In the genomic region with DNA sequence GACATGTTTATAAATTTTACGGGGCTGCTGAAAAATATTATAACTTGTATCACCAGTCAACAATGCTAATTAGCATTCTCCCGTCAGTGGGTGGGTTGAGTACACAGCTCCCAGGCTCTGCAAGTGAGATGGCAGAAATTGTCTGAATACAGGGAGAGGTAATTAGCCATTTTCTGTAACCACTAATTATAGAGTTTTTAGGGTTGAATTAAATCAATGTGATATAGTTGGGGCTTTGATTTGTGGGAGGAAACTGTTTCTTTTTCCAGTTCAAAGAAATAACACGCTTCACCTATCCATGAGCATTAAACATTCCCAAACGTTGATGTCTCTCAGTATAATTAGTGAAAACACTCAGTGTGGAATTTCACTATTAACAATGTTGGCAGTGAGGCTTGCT, we compare ENCODE assay signal across 8 cellular contexts. TPM values are rescaled to one million over a fixed set of nuclear protein-coding genes. Genes with fewer than 3 reads are reported as not detected.
DNase-seq lines count a peak whose midpoint lies in the region; ATAC-seq and TF ChIP-seq lines count a peak whose summit lies in the region.

No MANE protein-coding gene starts in this region.

- H3K36me3 ChIP-seq in iPS-18a (ENCODE audit: control insufficient read depth, low read depth, low read length), result no peaks in the 10 kb centered on the region
- no peaks in the 10 kb centered on the region for H3K36me3 ChIP-seq in stomach

- CTCF ChIA-PET in activated CD4-positive, alpha-beta T cell treated with anti-CD3 and anti-CD28 coated beads for 36 hours (lab: Charles Lee), result no interaction called here
- CTCF ChIA-PET in activated CD4-positive, alpha-beta memory T cell treated with anti-CD3 and anti-CD28 coated beads, Interleukin-2, amount 10 ng/mL, durations not matched to agents 7 days and 5 days (lab: Charles Lee), result interaction anchor here (1.1 to 1.2 kb wide), 2 partner anchors 11 to 63 kb away, joined by 3 to 5 read pairs; no protein-coding TSS in a partner anchor

- H3K27ac ChIP-seq in iPS-18a (ENCODE audit: low read length), result no peak overlapping the region
- H3K27ac ChIP-seq in stomach, result peak overlapping the region in 3 of 5 donors; percentile 84 to 89 (median 87)

- ATAC-seq in activated CD4-positive, alpha-beta T cell treated with anti-CD3 and anti-CD28 coated beads for 36 hours, result no peak
- ATAC-seq in GM18907 (IDR thresholded peaks at IDR 0.05; ENCODE audit: unreplicated experiment) (no peak), HG03565 (IDR thresholded peaks at IDR 0.05; ENCODE audit: unreplicated experiment) (no peak), GM18502 (IDR thresholded peaks at IDR 0.05; ENCODE audit: poor library complexity, unreplicated experiment) (no peak)

- intact Hi-C loops in activated CD4-positive, alpha-beta T cell treated with anti-CD3 and anti-CD28 coated beads for 36 hours (cut with DNase I, micrococcal nuclease), result loop anchor here in 1 of 2 experiments (10.0 kb wide), 3 partner anchors 482 to 1022 kb away; a partner anchor contains a TSS
- intact Hi-C loops in stomach (cut with DNase I; ENCODE audit: low total_unique reads), result no loop called here

- WGBS in stomach, 5 donors, result 26 to 39% (median 34%) methylated on average over 4 of the region's 4 CpGs

- peaks cover 11% of the 10 kb centered on the region for H3K4me1 Mint-ChIP-seq in activated CD4-positive, alpha-beta T cell treated with anti-CD3 and anti-CD28 coated beads for 36 hours
- peaks cover 26% of the 10 kb centered on the region for H3K4me1 Mint-ChIP-seq in activated CD4-positive, alpha-beta memory T cell treated with anti-CD3 and anti-CD28 coated beads, Interleukin-2, amount 10 ng/mL, durations not matched to agents 7 days and 5 days

- H3K9me3 ChIP-seq in iPS-18a (ENCODE audit: control insufficient read depth, low read depth, low read length) (no peaks in the 10 kb centered on the region), stomach (peaks cover 0 to 15% (median 8%) of the 10 kb centered on the region in 4 donors)

- no peak for TF ChIP-seq EP300 in stomach (IDR thresholded peaks at IDR 0.05)

- TF ChIP-seq CTCF in stomach (IDR thresholded peaks at IDR 0.05), result no peak

- peak overlapping the region; percentile 68 for H3K9ac ChIP-seq in iPS-18a (ENCODE audit: low read length)

- H3K27me3 Mint-ChIP-seq in activated CD4-positive, alpha-beta T cell treated with anti-CD3 and anti-CD28 coated beads for 36 hours, result peaks cover 29% of the 10 kb centered on the region
- H3K27me3 Mint-ChIP-seq in activated CD4-positive, alpha-beta memory T cell treated with anti-CD3 and anti-CD28 coated beads, Interleukin-2, amount 10 ng/mL, durations not matched to agents 7 days and 5 days, result peaks cover 17% of the 10 kb centered on the region

- no peak for TF ChIP-seq POLR2A in stomach (IDR thresholded peaks at IDR 0.05)

- POLR2A ChIA-PET in activated CD4-positive, alpha-beta T cell treated with anti-CD3 and anti-CD28 coated beads for 36 hours (lab: Charles Lee), result no interaction called here
- POLR2A ChIA-PET in activated CD4-positive, alpha-beta memory T cell treated with anti-CD3 and anti-CD28 coated beads, Interleukin-2, amount 10 ng/mL, durations not matched to agents 7 days and 5 days (lab: Charles Lee), result interaction anchor here (1.1 kb wide), 1 partner anchor 684 kb away, joined by 3 read pairs; no protein-coding TSS in a partner anchor

- peaks cover 3% of the 10 kb centered on the region for H3K36me3 Mint-ChIP-seq in activated CD4-positive, alpha-beta T cell treated with anti-CD3 and anti-CD28 coated beads for 36 hours (ENCODE audit: low read depth)
- H3K36me3 Mint-ChIP-seq in activated CD4-positive, alpha-beta memory T cell treated with anti-CD3 and anti-CD28 coated beads, Interleukin-2, amount 10 ng/mL, durations not matched to agents 7 days and 5 days (ENCODE audit: low read depth), result peaks cover 13% of the 10 kb centered on the region

- no peak overlapping the region for H3K27ac Mint-ChIP-seq in activated CD4-positive, alpha-beta T cell treated with anti-CD3 and anti-CD28 coated beads for 36 hours
- peak overlapping the region; percentile 78 for H3K27ac Mint-ChIP-seq in activated CD4-positive, alpha-beta memory T cell treated with anti-CD3 and anti-CD28 coated beads, Interleukin-2, amount 10 ng/mL, durations not matched to agents 7 days and 5 days

- peak overlapping the region; percentile 75 for H3K4me3 Mint-ChIP-seq in activated CD4-positive, alpha-beta T cell treated with anti-CD3 and anti-CD28 coated beads for 36 hours
- H3K4me3 Mint-ChIP-seq in activated CD4-positive, alpha-beta memory T cell treated with anti-CD3 and anti-CD28 coated beads, Interleukin-2, amount 10 ng/mL, durations not matched to agents 7 days and 5 days, result peak overlapping the region; percentile 86

- peaks cover 33% of the 10 kb centered on the region for H3K4me1 ChIP-seq in iPS-18a (ENCODE audit: control insufficient read depth, low read depth, low read length)
- peaks cover 17 to 49% (median 25%) of the 10 kb centered on the region in 4 donors for H3K4me1 ChIP-seq in stomach

- peak overlapping the region; percentile 72 for H3K4me3 ChIP-seq in iPS-18a (ENCODE audit: low read length)
- peak overlapping the region; percentile 83 to 98 (median 88) for H3K4me3 ChIP-seq in stomach

- peaks cover 7% of the 10 kb centered on the region for H3K27me3 ChIP-seq in iPS-18a (ENCODE audit: control insufficient read depth, insufficient read depth, low read length)
- H3K27me3 ChIP-seq in stomach, result no peaks in the 10 kb centered on the region

- DNase-seq in activated CD4-positive, alpha-beta T cell treated with anti-CD3 and anti-CD28 coated beads for 36 hours, result no peak
- DNase-seq in activated CD4-positive, alpha-beta T cell treated with anti-CD3 and anti-CD28 coated beads for 4 hours, result no peak
- DNase-seq in activated CD4-positive, alpha-beta memory T cell treated with anti-CD3 and anti-CD28 coated beads, Interleukin-2, amount 10 ng/mL, durations not matched to agents 7 days and 5 days, result no peak
- DNase-seq in stomach, result no peak

- H3K9me3 Mint-ChIP-seq in activated CD4-positive, alpha-beta T cell treated with anti-CD3 and anti-CD28 coated beads for 36 hours (ENCODE audit: low read depth), result peaks cover 6% of the 10 kb centered on the region
- peaks cover 3% of the 10 kb centered on the region for H3K9me3 Mint-ChIP-seq in activated CD4-positive, alpha-beta memory T cell treated with anti-CD3 and anti-CD28 coated beads, Interleukin-2, amount 10 ng/mL, durations not matched to agents 7 days and 5 days

RNA-seq across cellular contexts. Expression of a gene that starts 1.4 kb away (rescaled TPM):
- 1 to 10 TPM; 3.0 to 3.4 TPM for total RNA-seq in activated CD4-positive, alpha-beta T cell treated with anti-CD3 and anti-CD28 coated beads for 36 hours
- 10 to 100 TPM; 17.5 to 17.7 TPM for total RNA-seq in activated CD4-positive, alpha-beta memory T cell treated with anti-CD3 and anti-CD28 coated beads, Interleukin-2, amount 10 ng/mL, durations not matched to agents 7 days and 5 days
- total RNA-seq in stomach, result 1 to 10 TPM; 3.5 to 9.4 (median 7.1) TPM
- 1 to 10 TPM; 1.4 to 2.7 (median 2.4) TPM for polyA plus RNA-seq in stomach
